ENCODE assay signal across 9 cellular contexts in genomic region chr10:97648557-97649404, GRCh38. TPM values are rescaled to one million over a fixed set of nuclear protein-coding genes. Genes with fewer than 3 reads are reported as not detected.
DNase-seq lines count a peak whose midpoint lies in the region; ATAC-seq and TF ChIP-seq lines count a peak whose summit lies in the region.
"Had no signal": no experiment of that assay in that cellular context is flagged by ENCODE, and none has a peak within 500 bp of the region (broad histone marks: within the 10 kb centered on the region; RNA-seq: fewer than 3 reads in every experiment).

No MANE protein-coding gene starts in this region.

- H3K4me3 Mint-ChIP-seq in T-helper 17 cell = peak overlapping the region; percentile 68

- peak in 1 of 4 donors; percentile 81 for TF ChIP-seq EP300 in upper lobe of left lung (IDR thresholded peaks at IDR 0.05)

- in situ Hi-C loops in ACHN (cut with HindIII; ENCODE audit: low pct_ligation_motif_present, low pct_unique_long_range_greater_than_20kb, low sequenced_read_pairs) = no loop called here

- peaks cover 9 to 30% (median 22%) of the 10 kb centered on the region in 4 donors for H3K4me1 ChIP-seq in upper lobe of left lung
- no peaks in the 10 kb centered on the region for H3K4me1 ChIP-seq in prostate gland (replicated peaks)

- H3K4me1 Mint-ChIP-seq in T-helper 17 cell = peaks cover 20% of the 10 kb centered on the region

- WGBS in upper lobe of left lung, 2 donors = 73 to 79% methylated on average over 3 to 5 of the region's 5 CpGs
- WGBS in prostate gland = 79% methylated on average over 5 of the region's 5 CpGs

- TF ChIP-seq POLR2A in upper lobe of left lung (IDR thresholded peaks at IDR 0.05) (peak in 1 of 4 donors; percentile 69), prostate gland (IDR thresholded peaks at IDR 0.05) (no peak)

- ATAC-seq in GM19023 (IDR thresholded peaks at IDR 0.05; ENCODE audit: unreplicated experiment) = peak; percentile 88
- peak; percentile 60 for ATAC-seq in HG03196 (IDR thresholded peaks at IDR 0.05; ENCODE audit: unreplicated experiment)
- peak; percentile 97 for ATAC-seq in T-helper 17 cell
- ATAC-seq in upper lobe of left lung (ENCODE audit: low FRiP score in 2 of 2) = peak; percentile 77 to 94

- H3K4me3 ChIP-seq in upper lobe of left lung = no peak overlapping the region
- no peak overlapping the region for H3K4me3 ChIP-seq in prostate gland

- H3K27me3 ChIP-seq in upper lobe of left lung (no peaks in the 10 kb centered on the region), prostate gland (replicated peaks; ENCODE audit: insufficient read depth) (no peaks in the 10 kb centered on the region)

- H3K27ac Mint-ChIP-seq in T-helper 17 cell = peak overlapping the region; percentile 82

- TF ChIP-seq CTCF in upper lobe of left lung (IDR thresholded peaks at IDR 0.05) (no peak), prostate gland (IDR thresholded peaks at IDR 0.05) (no peak)

- H3K27ac ChIP-seq in upper lobe of left lung = peak overlapping the region; percentile 64 to 79 (median 72)
- H3K27ac ChIP-seq in prostate gland = no peak overlapping the region
- H3K27ac ChIP-seq: parathyroid adenoma had no signal

- intact Hi-C loops in prostate gland (cut with DNase I) = no loop called here

- no peaks in the 10 kb centered on the region for H3K27me3 Mint-ChIP-seq in T-helper 17 cell

- H3K36me3 ChIP-seq in upper lobe of left lung = peaks cover 0 to 49% (median 29%) of the 10 kb centered on the region in 4 donors
- H3K36me3 ChIP-seq in prostate gland = no peaks in the 10 kb centered on the region

- H3K9me3 ChIP-seq in T-helper 17 cell (ENCODE audit: control insufficient read depth, low read length, poor library complexity, severe bottlenecking) = no peaks in the 10 kb centered on the region
- H3K9me3 ChIP-seq in upper lobe of left lung = no peaks in the 10 kb centered on the region
- H3K9me3 ChIP-seq in prostate gland = no peaks in the 10 kb centered on the region

- DNase-seq in ACHN = peak; percentile 78
- no peak for DNase-seq in T-helper 17 cell
- peak; percentile 91 for DNase-seq in dermis blood vessel endothelial cell
- DNase-seq in medulla oblongata (ENCODE audit: extremely low spot score) = peak; percentile 77
- peak in 1 of 2 donors; percentile 36 for DNase-seq in upper lobe of left lung
- no peak for DNase-seq in prostate gland (ENCODE audit: low spot score)

- peaks cover 9% of the 10 kb centered on the region for H3K36me3 Mint-ChIP-seq in T-helper 17 cell (ENCODE audit: low read depth)

RNA-seq across cellular contexts. Expression of gene PI4K2A, which starts 8.3 kb away (rescaled TPM):
- total RNA-seq in T-helper 17 cell (10 to 100 TPM; 23.3 to 26.2 TPM), dermis blood vessel endothelial cell (16.7 and 19.7 TPM in 2 replicates), upper lobe of left lung (10 to 100 TPM; 22.0 to 34.4 (median 28.6) TPM), prostate gland (10 to 100 TPM; 12.3 to 26.2 TPM)

RNA-seq across cellular contexts. Expression of gene MORN4, which starts 15.5 kb away (rescaled TPM):
- total RNA-seq in T-helper 17 cell (1 to 10 TPM in 1 of 2 donors, under 1 TPM in 1; 0.35 to 1.2 TPM), dermis blood vessel endothelial cell (0.98 and 3.6 TPM in 2 replicates), upper lobe of left lung (1 to 10 TPM; 1.3 to 7.7 (median 3.2) TPM), prostate gland (1 to 10 TPM; 4.7 to 5.5 TPM)

RNA-seq across cellular contexts. Expression of gene AVPI1, which starts 38.3 kb away (rescaled TPM):
- total RNA-seq in T-helper 17 cell (1 to 10 TPM; 5.6 to 8.6 TPM), dermis blood vessel endothelial cell (4.4 and 5.6 TPM in 2 replicates), upper lobe of left lung (10 to 100 TPM; 25.2 to 62.5 (median 45.0) TPM), prostate gland (10 to 100 TPM; 17.0 to 28.6 TPM)

RNA-seq across cellular contexts. Expression of gene C10orf62, which starts 59.3 kb away (rescaled TPM):
- total RNA-seq in T-helper 17 cell (not detected), dermis blood vessel endothelial cell (0.09 and 0.34 TPM in 2 replicates), upper lobe of left lung (1 to 10 TPM in 1 of 6 donors, under 1 TPM in 1, not detected in 4; 0.20 to 7.3 TPM), prostate gland (10 to 100 TPM in 1 of 2 donors, not detected in 1; 14.0 TPM)

Comparison
In these comparisons a context has a peak if more than half of its experiments do, and no peak if none do; other contexts are left out.
1. DNase-seq: peak in ACHN (single experiment), dermis blood vessel endothelial cell (single experiment) and medulla oblongata (single experiment); none in T-helper 17 cell (0 of 3) and prostate gland (single experiment).
2. H3K27ac ChIP-seq: peak in upper lobe of left lung (4 of 4); none in prostate gland (0 of 2).
3. Peak in every context shown above with its lines, with median percentiles within 50 percentile points of each other: ATAC-seq.